20 cellular contexts compared by ENCODE assay signal in the genomic region with DNA sequence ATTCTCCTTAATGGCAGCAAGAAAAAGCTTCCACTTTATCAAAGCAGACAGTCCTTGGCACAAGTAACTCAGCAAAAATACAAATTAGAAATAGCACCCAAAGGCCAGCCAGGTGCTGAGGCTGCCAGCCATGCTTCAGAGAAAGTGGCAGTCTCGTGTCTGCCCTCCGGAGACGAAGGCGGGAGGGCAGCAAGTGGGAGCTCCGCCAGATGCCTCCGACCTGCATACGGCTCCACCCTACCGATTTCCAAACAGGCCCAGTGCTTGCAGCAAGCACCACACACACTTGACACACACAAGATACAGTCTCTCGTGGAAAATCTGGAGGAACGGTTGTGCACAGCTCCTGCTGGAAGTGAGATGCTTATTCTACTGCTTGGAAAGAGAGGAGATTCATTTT.
DNase-seq lines count a peak whose midpoint lies in the region; ATAC-seq and TF ChIP-seq lines count a peak whose summit lies in the region.
"Had no signal": no experiment of that assay in that cellular context is flagged by ENCODE, and none has a peak within 500 bp of the region (broad histone marks: within the 10 kb centered on the region; RNA-seq: fewer than 3 reads in every experiment).

No MANE protein-coding gene starts in this region.

- TF ChIP-seq POLR2A in gastroesophageal sphincter (IDR thresholded peaks at IDR 0.05), result no peak

- H3K9me3 Mint-ChIP-seq in GM23338 (no peaks in the 10 kb centered on the region), nephron (no peaks in the 10 kb centered on the region)
- H3K9me3 Mint-ChIP-seq: activated T-cell treated with anti-CD3 and anti-CD28 coated beads, Interleukin-2, amount 50 U/mL, for 24 hours; neural crest cell had no signal

- H3K4me2 ChIP-seq in GM23338, result no peak overlapping the region
- H3K4me2 ChIP-seq: hepatocyte had no signal

- no peaks in the 10 kb centered on the region for H4K20me1 ChIP-seq in GM23338 (replicated peaks; ENCODE audit: insufficient read depth)

- H3K27ac ChIP-seq in GM23338 (ENCODE audit: low read depth) (no peak overlapping the region), gastroesophageal sphincter (peak overlapping the region in 1 of 4 donors; percentile 1)
- H3K27ac ChIP-seq: hepatocyte, prostate gland had no signal

- peak overlapping the region; percentile 66; the same call in 1 of the 2 replicates for H2AFZ ChIP-seq in GM23338
- H2AFZ ChIP-seq: hepatocyte had no signal

- H3K4me1 ChIP-seq in GM23338 (ENCODE audit: insufficient read depth), result no peaks in the 10 kb centered on the region; the same call in 1 of the 2 replicates
- peaks cover 0 to 55% (median 0%) of the 10 kb centered on the region in 3 donors for H3K4me1 ChIP-seq in gastroesophageal sphincter
- no peaks in the 10 kb centered on the region for H3K4me1 ChIP-seq in BE2C
- H3K4me1 ChIP-seq: prostate gland had no signal

- no peak overlapping the region for H3K4me3 ChIP-seq in GM23338
- H3K4me3 ChIP-seq in gastroesophageal sphincter, result no peak overlapping the region
- no peak overlapping the region for H3K4me3 ChIP-seq in BE2C (ENCODE audit: low read depth, low read length)
- H3K4me3 ChIP-seq: hepatocyte, K562, mucosa of descending colon, prostate gland, skin epidermis had no signal

- H3K4me1 Mint-ChIP-seq in GM23338 (peaks cover 14% of the 10 kb centered on the region; the same call in 2 of the 3 replicates), nephron (peaks cover 45% of the 10 kb centered on the region)

- TF ChIP-seq EP300 in gastroesophageal sphincter (IDR thresholded peaks at IDR 0.05), result no peak

- no peaks in the 10 kb centered on the region for H3K79me2 ChIP-seq in GM23338 (replicated peaks; ENCODE audit: insufficient read depth)
- H3K79me2 ChIP-seq: hepatocyte had no signal

- H3K27me3 ChIP-seq in GM23338 (ENCODE audit: insufficient read depth), result no peaks in the 10 kb centered on the region
- no peaks in the 10 kb centered on the region for H3K27me3 ChIP-seq in gastroesophageal sphincter
- no peaks in the 10 kb centered on the region for H3K27me3 ChIP-seq in BE2C

- H3K36me3 Mint-ChIP-seq in GM23338 (ENCODE audit: low read depth), result no peaks in the 10 kb centered on the region
- peaks cover 22% of the 10 kb centered on the region for H3K36me3 Mint-ChIP-seq in nephron (ENCODE audit: low read depth)

- H3K9me3 ChIP-seq in gastroesophageal sphincter (no peaks in the 10 kb centered on the region), BE2C (no peaks in the 10 kb centered on the region)
- H3K9me3 ChIP-seq: mucosa of descending colon, prostate gland had no signal

- peak; percentile 7 for DNase-seq in GM23338 (ENCODE audit: low spot score)
- peak; percentile 29 for DNase-seq in NCI-H2227 (lab: John Stamatoyannopoulos, UW; ENCODE audit: unreplicated experiment)
- DNase-seq in stimulated activated naive CD4-positive, alpha-beta T cell treated with Interleukin-2 at 50 U/mL for 16 hours (lab: John Stamatoyannopoulos, UW), result no peak
- no peak for DNase-seq in activated T-cell treated with anti-CD3 and anti-CD28 coated beads, Interleukin-2, amount 50 U/mL, for 1 hour
- DNase-seq in BE2C, result no peak
- no peak for DNase-seq in activated effector memory CD4-positive, alpha-beta T cell treated with Interleukin-2 at 50 U/mL for 16 hours
- DNase-seq: activated T-cell treated with anti-CD3 and anti-CD28 coated beads, Interleukin-2, amount 50 U/mL, for 24 hours; DMS79; effector CD4-positive, alpha-beta T cell; GOT3; mucosa of descending colon; NCI-H187 had no signal

- H3K36me3 ChIP-seq in GM23338 (ENCODE audit: insufficient read depth) (no peaks in the 10 kb centered on the region), gastroesophageal sphincter (no peaks in the 10 kb centered on the region), BE2C (no peaks in the 10 kb centered on the region)
- H3K36me3 ChIP-seq: prostate gland had no signal

- TF ChIP-seq CTCF in GM23338 (conservative IDR thresholded peaks at IDR 0.05; ENCODE audit: low read depth in 2 of 2), result no peak
- no peak for TF ChIP-seq CTCF in gastroesophageal sphincter (IDR thresholded peaks at IDR 0.05)
- TF ChIP-seq CTCF in nephron (IDR thresholded peaks at IDR 0.05; ENCODE audit: unreplicated experiment in 3 of 3), result no peak
- no peak for TF ChIP-seq CTCF in BE2C (IDR thresholded peaks at IDR 0.05; ENCODE audit: low read depth, low read length)

- WGBS in gastroesophageal sphincter (ENCODE audit: low coverage in 1 of 2), 2 donors, result 30 to 46% methylated on average over 2 of the region's 10 CpGs

- H3F3A ChIP-seq in GM23338 (replicated peaks; ENCODE audit: low read depth), result no peaks in the 10 kb centered on the region

- no peaks in the 10 kb centered on the region for H3K9me2 ChIP-seq in GM23338 (ENCODE audit: insufficient read depth)

- H3K27me3 Mint-ChIP-seq in GM23338 (ENCODE audit: insufficient read depth, low read depth, poor library complexity), result no peaks in the 10 kb centered on the region
- no peaks in the 10 kb centered on the region for H3K27me3 Mint-ChIP-seq in nephron (ENCODE audit: low read depth)
- H3K27me3 Mint-ChIP-seq: activated T-cell treated with anti-CD3 and anti-CD28 coated beads, Interleukin-2, amount 50 U/mL, for 24 hours; B cell had no signal

- ATAC-seq in GM23338 (peak; percentile 70), gastroesophageal sphincter (peak; percentile 50)
- ATAC-seq: K562, mucosa of descending colon had no signal

- H3K4me3 Mint-ChIP-seq in GM23338, result no peak overlapping the region
- no peak overlapping the region for H3K4me3 Mint-ChIP-seq in nephron
- H3K4me3 Mint-ChIP-seq: activated T-cell treated with anti-CD3 and anti-CD28 coated beads, Interleukin-2, amount 50 U/mL, for 24 hours; B cell; neural crest cell had no signal

- no peak overlapping the region for H3K27ac Mint-ChIP-seq in GM23338
- peak overlapping the region in 2 of 3 experiments; percentile 46 to 79 for H3K27ac Mint-ChIP-seq in nephron
- H3K27ac Mint-ChIP-seq: activated T-cell treated with anti-CD3 and anti-CD28 coated beads, Interleukin-2, amount 50 U/mL, for 24 hours; B cell had no signal

TF ChIP-seq in GM23338, 12 proteins besides CTCF, POLR2A, EP300 and RAD21:
- no peak for TF ChIP-seq EZH2 (IDR thresholded peaks at IDR 0.05; ENCODE audit: low read depth, unreplicated experiment)

Comparison
In these comparisons a context has a peak if more than half of its experiments do, and no peak if none do; other contexts are left out.
1. DNase-seq: peak in GM23338 (single experiment) and NCI-H2227 (single experiment); none in stimulated activated naive CD4-positive, alpha-beta T cell treated with Interleukin-2 at 50 U/mL for 16 hours (single experiment), activated T-cell treated with anti-CD3 and anti-CD28 coated beads, Interleukin-2, amount 50 U/mL, for 1 hour (single experiment), BE2C (single experiment) and activated effector memory CD4-positive, alpha-beta T cell treated with Interleukin-2 at 50 U/mL for 16 hours (single experiment).